In genomic region chr16:88338111-88338510, GRCh38 we compare ENCODE assay signal across 1 cellular context.
A peak's percentile ranks its signal among the peaks of the same experiment; 100 is the strongest.
TF ChIP-seq lines count a peak whose summit lies in the region.

No MANE protein-coding gene starts in this region.

TF ChIP-seq in H1, 55 proteins besides CTCF, POLR2A, EP300 and RAD21:
- TF ChIP-seq ATF2 (IDR thresholded peaks at IDR 0.05; ENCODE audit: low read length) (no peak), EGR1 (IDR thresholded peaks at IDR 0.05; ENCODE audit: borderline replicate concordance, low read depth, low read length) (no peak), ASH2L (IDR thresholded peaks at IDR 0.05; ENCODE audit: low read length) (no peak), GABPA (IDR thresholded peaks at IDR 0.05; ENCODE audit: borderline replicate concordance, insufficient read depth, low read length) (peak; percentile 46; the same call in 1 of the 2 replicates), YY1 (IDR thresholded peaks at IDR 0.05; ENCODE audit: low read depth, low read length) (peak; percentile 53; the same call in 1 of the 2 replicates), SP1 (IDR thresholded peaks at IDR 0.05; ENCODE audit: low read depth, low read length) (no peak), CTBP2 (IDR thresholded peaks at IDR 0.05; ENCODE audit: borderline replicate concordance, insufficient read depth, insufficient read length, low read length) (no peak), SRF (IDR thresholded peaks at IDR 0.05; ENCODE audit: low read depth, low read length) (peak; percentile 84), SAP30 (IDR thresholded peaks at IDR 0.05; ENCODE audit: insufficient read depth, insufficient replicate concordance, low read length) (no peak)
